1 cellular context compared by ENCODE assay signal in the genomic region with DNA sequence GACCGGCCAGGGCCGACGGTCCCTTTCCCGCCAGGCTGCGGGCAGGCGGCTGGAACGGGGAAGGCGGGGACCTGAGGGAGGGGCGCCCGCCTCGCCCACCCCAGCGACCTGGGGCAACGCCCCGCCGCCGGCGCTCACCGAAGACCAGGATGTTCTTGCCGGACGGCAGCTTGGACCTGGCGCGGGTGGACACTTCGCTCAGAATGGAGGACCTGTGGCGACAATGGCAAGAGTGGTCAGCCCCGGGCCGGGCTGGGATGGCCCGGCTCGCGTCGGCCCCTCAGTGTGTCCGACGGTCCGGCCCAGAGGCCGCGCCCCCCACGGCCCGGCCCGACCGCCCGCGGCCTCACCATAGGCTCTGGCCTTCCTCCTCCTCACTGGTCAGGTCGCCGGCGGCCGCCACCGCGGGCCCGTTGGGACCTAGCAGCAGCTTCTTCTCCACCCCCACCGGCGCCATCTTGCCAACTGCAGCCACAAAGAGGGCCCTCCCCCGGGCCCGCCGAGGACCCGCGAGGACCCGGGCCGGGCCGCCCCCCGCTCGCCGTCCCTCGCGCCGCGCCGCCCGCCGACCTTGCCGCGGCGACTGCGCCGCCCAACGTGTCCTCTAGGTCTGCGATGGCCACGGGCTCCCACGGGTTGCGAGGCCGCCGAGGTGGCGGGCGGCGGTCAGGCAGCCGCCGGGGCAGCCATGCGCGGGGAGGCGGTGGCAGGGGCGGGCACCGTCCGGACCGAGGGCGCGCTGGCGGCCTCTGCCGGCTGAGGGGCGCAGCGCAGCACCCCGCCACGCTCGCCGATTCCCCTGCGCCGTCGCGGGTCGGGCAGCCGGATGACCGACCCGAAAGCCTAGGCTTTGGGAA.
TF ChIP-seq lines count a peak whose summit lies in the region.

A gene (minus strand): TSS at position 475 of the 857 bp plus-strand sequence. CDS start 18 bp downstream, at position 457.

TF ChIP-seq in HepG2, 621 proteins besides CTCF, POLR2A, EP300 and RAD21 (continued from another document and continues in another):
- TF ChIP-seq PRMT3 (CRISPR knock-in tag; IDR thresholded peaks at IDR 0.05; ENCODE audit: borderline replicate concordance, low read depth) (no peak), ZNF292 (CRISPR knock-in tag; IDR thresholded peaks at IDR 0.05; ENCODE audit: borderline replicate concordance, low read depth) (no peak), ZNF672 (CRISPR knock-in tag; IDR thresholded peaks at IDR 0.05) (no peak), ZNF546 (CRISPR knock-in tag; conservative IDR thresholded peaks at IDR 0.05) (peak; percentile 94), CENPX (CRISPR knock-in tag; IDR thresholded peaks at IDR 0.05) (no peak), ZNF547 (CRISPR knock-in tag; IDR thresholded peaks at IDR 0.05) (peak; percentile 80; the same call in 1 of the 2 replicates), NONO (IDR thresholded peaks at IDR 0.05) (no peak), NONO (CRISPR knock-in tag; conservative IDR thresholded peaks at IDR 0.05) (peak; percentile 73), RBM39 (IDR thresholded peaks at IDR 0.05; ENCODE audit: low read depth, low read length, poor library complexity, severe bottlenecking) (no peak), TBX3 (IDR thresholded peaks at IDR 0.05; ENCODE audit: borderline replicate concordance) (no peak), RORA (CRISPR knock-in tag; IDR thresholded peaks at IDR 0.05) (no peak), SKI (IDR thresholded peaks at IDR 0.05; ENCODE audit: partially characterized antibody) (peak; percentile 87), ZNF878 (CRISPR knock-in tag; IDR thresholded peaks at IDR 0.05) (no peak), ZNF75D (CRISPR knock-in tag; IDR thresholded peaks at IDR 0.05; ENCODE audit: borderline replicate concordance) (no peak), ZBTB1 (CRISPR knock-in tag; IDR thresholded peaks at IDR 0.05; ENCODE audit: borderline replicate concordance) (no peak), ZNF552 (CRISPR knock-in tag; IDR thresholded peaks at IDR 0.05; ENCODE audit: borderline replicate concordance) (0 out of 2 replicates have a peak, but pooled peaks have one; percentile 49), ZNF441 (CRISPR knock-in tag; IDR thresholded peaks at IDR 0.05; ENCODE audit: borderline replicate concordance) (peak; percentile 74; the same call in 1 of the 2 replicates), ZBTB38 (CRISPR knock-in tag; IDR thresholded peaks at IDR 0.05) (peak; percentile 75), BORCS8-MEF2B (CRISPR knock-in tag; IDR thresholded peaks at IDR 0.05) (0 out of 2 replicates have a peak, but pooled peaks have one; percentile 27), NR2F1 (CRISPR knock-in tag; IDR thresholded peaks at IDR 0.05) (no peak), ZNF230 (CRISPR knock-in tag; IDR thresholded peaks at IDR 0.05) (peak; percentile 76; the same call in 1 of the 2 replicates), NCOA5 (CRISPR knock-in tag; IDR thresholded peaks at IDR 0.05) (no peak), ZNF777 (CRISPR knock-in tag; IDR thresholded peaks at IDR 0.05) (peak; percentile 89), MYC (CRISPR knock-in tag; IDR thresholded peaks at IDR 0.05; ENCODE audit: borderline replicate concordance) (no peak; the same call in 1 of the 2 replicates), SRY (CRISPR knock-in tag; IDR thresholded peaks at IDR 0.05) (no peak), SP1 (IDR thresholded peaks at IDR 0.05) (no peak), SP1 (CRISPR knock-in tag; IDR thresholded peaks at IDR 0.05) (peak; percentile 61; the same call in 1 of the 2 replicates), ZNF782 (CRISPR knock-in tag; IDR thresholded peaks at IDR 0.05; ENCODE audit: borderline replicate concordance) (no peak; the same call in 1 of the 2 replicates), HOXA9 (CRISPR knock-in tag; IDR thresholded peaks at IDR 0.05; ENCODE audit: borderline replicate concordance) (no peak), KDM5B (CRISPR knock-in tag; IDR thresholded peaks at IDR 0.05; ENCODE audit: borderline replicate concordance) (peak; percentile 93), PLRG1 (conservative IDR thresholded peaks at IDR 0.05) (no peak), SRSF9 (IDR thresholded peaks at IDR 0.05; ENCODE audit: borderline replicate concordance, insufficient read depth, low read depth, low read length, poor library complexity, severe bottlenecking) (no peak), CCDC6 (CRISPR knock-in tag; IDR thresholded peaks at IDR 0.05) (peak; percentile 34; the same call in 1 of the 2 replicates), ZMYM2 (CRISPR knock-in tag; IDR thresholded peaks at IDR 0.05) (no peak), MEIS2 (CRISPR knock-in tag; IDR thresholded peaks at IDR 0.05) (no peak; the same call in 1 of the 2 replicates), ZFP37 (CRISPR knock-in tag; IDR thresholded peaks at IDR 0.05; ENCODE audit: borderline replicate concordance) (no peak), KLF12 (CRISPR knock-in tag; IDR thresholded peaks at IDR 0.05; ENCODE audit: borderline replicate concordance) (peak; percentile 38; the same call in 1 of the 2 replicates), YY1 (IDR thresholded peaks at IDR 0.05; ENCODE audit: insufficient read depth, insufficient replicate concordance, low read depth, low read length) (peak; percentile 97), KAT7 (CRISPR knock-in tag; IDR thresholded peaks at IDR 0.05; ENCODE audit: borderline replicate concordance) (no peak; the same call in 1 of the 2 replicates), ZFAT (CRISPR knock-in tag; conservative IDR thresholded peaks at IDR 0.05) (no peak), ZNF557 (CRISPR knock-in tag; IDR thresholded peaks at IDR 0.05) (no peak), PCBP1 (IDR thresholded peaks at IDR 0.05; ENCODE audit: borderline replicate concordance, low read depth, low read length) (no peak)
- TF ChIP-seq, protein P1, sequence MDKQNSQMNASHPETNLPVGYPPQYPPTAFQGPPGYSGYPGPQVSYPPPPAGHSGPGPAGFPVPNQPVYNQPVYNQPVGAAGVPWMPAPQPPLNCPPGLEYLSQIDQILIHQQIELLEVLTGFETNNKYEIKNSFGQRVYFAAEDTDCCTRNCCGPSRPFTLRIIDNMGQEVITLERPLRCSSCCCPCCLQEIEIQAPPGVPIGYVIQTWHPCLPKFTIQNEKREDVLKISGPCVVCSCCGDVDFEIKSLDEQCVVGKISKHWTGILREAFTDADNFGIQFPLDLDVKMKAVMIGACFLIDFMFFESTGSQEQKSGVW (CRISPR knock-in tag; IDR thresholded peaks at IDR 0.05; ENCODE audit: borderline replicate concordance) = no peak
- TF ChIP-seq, protein P2, sequence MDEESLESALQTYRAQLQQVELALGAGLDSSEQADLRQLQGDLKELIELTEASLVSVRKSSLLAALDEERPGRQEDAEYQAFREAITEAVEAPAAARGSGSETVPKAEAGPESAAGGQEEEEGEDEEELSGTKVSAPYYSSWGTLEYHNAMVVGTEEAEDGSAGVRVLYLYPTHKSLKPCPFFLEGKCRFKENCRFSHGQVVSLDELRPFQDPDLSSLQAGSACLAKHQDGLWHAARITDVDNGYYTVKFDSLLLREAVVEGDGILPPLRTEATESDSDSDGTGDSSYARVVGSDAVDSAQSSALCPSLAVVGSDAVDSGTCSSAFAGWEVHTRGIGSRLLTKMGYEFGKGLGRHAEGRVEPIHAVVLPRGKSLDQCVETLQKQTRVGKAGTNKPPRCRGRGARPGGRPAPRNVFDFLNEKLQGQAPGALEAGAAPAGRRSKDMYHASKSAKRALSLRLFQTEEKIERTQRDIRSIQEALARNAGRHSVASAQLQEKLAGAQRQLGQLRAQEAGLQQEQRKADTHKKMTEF (CRISPR knock-in tag; IDR thresholded peaks at IDR 0.05) = 0 out of 2 replicates have a peak, but pooled peaks have one; percentile 16
- TF ChIP-seq, protein P3, sequence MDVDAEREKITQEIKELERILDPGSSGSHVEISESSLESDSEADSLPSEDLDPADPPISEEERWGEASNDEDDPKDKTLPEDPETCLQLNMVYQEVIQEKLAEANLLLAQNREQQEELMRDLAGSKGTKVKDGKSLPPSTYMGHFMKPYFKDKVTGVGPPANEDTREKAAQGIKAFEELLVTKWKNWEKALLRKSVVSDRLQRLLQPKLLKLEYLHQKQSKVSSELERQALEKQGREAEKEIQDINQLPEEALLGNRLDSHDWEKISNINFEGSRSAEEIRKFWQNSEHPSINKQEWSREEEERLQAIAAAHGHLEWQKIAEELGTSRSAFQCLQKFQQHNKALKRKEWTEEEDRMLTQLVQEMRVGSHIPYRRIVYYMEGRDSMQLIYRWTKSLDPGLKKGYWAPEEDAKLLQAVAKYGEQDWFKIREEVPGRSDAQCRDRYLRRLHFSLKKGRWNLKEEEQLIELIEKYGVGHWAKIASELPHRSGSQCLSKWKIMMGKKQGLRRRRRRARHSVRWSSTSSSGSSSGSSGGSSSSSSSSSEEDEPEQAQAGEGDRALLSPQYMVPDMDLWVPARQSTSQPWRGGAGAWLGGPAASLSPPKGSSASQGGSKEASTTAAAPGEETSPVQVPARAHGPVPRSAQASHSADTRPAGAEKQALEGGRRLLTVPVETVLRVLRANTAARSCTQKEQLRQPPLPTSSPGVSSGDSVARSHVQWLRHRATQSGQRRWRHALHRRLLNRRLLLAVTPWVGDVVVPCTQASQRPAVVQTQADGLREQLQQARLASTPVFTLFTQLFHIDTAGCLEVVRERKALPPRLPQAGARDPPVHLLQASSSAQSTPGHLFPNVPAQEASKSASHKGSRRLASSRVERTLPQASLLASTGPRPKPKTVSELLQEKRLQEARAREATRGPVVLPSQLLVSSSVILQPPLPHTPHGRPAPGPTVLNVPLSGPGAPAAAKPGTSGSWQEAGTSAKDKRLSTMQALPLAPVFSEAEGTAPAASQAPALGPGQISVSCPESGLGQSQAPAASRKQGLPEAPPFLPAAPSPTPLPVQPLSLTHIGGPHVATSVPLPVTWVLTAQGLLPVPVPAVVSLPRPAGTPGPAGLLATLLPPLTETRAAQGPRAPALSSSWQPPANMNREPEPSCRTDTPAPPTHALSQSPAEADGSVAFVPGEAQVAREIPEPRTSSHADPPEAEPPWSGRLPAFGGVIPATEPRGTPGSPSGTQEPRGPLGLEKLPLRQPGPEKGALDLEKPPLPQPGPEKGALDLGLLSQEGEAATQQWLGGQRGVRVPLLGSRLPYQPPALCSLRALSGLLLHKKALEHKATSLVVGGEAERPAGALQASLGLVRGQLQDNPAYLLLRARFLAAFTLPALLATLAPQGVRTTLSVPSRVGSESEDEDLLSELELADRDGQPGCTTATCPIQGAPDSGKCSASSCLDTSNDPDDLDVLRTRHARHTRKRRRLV (CRISPR knock-in tag; IDR thresholded peaks at IDR 0.05) = no peak
- TF ChIP-seq, protein P4, sequence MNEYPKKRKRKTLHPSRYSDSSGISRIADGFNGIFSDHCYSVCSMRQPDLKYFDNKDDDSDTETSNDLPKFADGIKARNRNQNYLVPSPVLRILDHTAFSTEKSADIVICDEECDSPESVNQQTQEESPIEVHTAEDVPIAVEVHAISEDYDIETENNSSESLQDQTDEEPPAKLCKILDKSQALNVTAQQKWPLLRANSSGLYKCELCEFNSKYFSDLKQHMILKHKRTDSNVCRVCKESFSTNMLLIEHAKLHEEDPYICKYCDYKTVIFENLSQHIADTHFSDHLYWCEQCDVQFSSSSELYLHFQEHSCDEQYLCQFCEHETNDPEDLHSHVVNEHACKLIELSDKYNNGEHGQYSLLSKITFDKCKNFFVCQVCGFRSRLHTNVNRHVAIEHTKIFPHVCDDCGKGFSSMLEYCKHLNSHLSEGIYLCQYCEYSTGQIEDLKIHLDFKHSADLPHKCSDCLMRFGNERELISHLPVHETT (CRISPR knock-in tag; conservative IDR thresholded peaks at IDR 0.05) = 0 out of 2 replicates have a peak, but pooled peaks have one; percentile 37
- TF ChIP-seq, protein P5, sequence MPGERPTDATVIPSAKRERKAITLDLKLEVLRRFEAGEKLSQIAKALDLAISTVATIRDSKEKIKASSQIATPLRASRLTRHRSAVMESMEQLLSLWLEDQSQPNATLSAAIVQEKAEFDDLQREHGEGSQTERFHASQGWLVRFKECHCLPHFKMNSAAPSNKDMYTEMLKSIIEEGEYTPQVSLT (CRISPR knock-in tag; IDR thresholded peaks at IDR 0.05; ENCODE audit: borderline replicate concordance, low read depth) = no peak
- TF ChIP-seq, protein P6, sequence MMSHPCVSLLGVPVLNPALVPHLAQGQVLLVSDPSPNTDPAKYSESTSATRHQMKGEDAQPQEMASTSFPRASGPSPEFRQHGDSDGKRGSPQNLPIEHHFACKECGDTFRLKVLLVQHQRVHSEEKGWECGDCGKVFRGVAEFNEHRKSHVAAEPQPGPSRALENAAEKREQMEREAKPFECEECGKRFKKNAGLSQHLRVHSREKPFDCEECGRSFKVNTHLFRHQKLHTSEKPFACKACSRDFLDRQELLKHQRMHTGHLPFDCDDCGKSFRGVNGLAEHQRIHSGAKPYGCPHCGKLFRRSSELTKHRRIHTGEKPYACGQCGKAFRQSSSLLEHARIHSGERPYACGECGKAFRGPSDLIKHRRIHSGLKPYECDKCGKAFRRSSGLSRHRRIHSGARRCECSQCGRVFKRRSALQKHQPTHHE (CRISPR knock-in tag; IDR thresholded peaks at IDR 0.05; ENCODE audit: borderline replicate concordance) = no peak
- TF ChIP-seq, protein P7, sequence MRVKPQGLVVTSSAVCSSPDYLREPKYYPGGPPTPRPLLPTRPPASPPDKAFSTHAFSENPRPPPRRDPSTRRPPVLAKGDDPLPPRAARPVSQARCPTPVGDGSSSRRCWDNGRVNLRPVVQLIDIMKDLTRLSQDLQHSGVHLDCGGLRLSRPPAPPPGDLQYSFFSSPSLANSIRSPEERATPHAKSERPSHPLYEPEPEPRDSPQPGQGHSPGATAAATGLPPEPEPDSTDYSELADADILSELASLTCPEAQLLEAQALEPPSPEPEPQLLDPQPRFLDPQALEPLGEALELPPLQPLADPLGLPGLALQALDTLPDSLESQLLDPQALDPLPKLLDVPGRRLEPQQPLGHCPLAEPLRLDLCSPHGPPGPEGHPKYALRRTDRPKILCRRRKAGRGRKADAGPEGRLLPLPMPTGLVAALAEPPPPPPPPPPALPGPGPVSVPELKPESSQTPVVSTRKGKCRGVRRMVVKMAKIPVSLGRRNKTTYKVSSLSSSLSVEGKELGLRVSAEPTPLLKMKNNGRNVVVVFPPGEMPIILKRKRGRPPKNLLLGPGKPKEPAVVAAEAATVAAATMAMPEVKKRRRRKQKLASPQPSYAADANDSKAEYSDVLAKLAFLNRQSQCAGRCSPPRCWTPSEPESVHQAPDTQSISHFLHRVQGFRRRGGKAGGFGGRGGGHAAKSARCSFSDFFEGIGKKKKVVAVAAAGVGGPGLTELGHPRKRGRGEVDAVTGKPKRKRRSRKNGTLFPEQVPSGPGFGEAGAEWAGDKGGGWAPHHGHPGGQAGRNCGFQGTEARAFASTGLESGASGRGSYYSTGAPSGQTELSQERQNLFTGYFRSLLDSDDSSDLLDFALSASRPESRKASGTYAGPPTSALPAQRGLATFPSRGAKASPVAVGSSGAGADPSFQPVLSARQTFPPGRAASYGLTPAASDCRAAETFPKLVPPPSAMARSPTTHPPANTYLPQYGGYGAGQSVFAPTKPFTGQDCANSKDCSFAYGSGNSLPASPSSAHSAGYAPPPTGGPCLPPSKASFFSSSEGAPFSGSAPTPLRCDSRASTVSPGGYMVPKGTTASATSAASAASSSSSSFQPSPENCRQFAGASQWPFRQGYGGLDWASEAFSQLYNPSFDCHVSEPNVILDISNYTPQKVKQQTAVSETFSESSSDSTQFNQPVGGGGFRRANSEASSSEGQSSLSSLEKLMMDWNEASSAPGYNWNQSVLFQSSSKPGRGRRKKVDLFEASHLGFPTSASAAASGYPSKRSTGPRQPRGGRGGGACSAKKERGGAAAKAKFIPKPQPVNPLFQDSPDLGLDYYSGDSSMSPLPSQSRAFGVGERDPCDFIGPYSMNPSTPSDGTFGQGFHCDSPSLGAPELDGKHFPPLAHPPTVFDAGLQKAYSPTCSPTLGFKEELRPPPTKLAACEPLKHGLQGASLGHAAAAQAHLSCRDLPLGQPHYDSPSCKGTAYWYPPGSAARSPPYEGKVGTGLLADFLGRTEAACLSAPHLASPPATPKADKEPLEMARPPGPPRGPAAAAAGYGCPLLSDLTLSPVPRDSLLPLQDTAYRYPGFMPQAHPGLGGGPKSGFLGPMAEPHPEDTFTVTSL (CRISPR knock-in tag; IDR thresholded peaks at IDR 0.05; ENCODE audit: borderline replicate concordance) = no peak
